ENCODE assay signal across 32 cellular contexts in genomic region chr5:115720888-115721287, GRCh38.
"Had no signal": no experiment of that assay in that cellular context is flagged by ENCODE, and none has a peak within 500 bp of the region (broad histone marks: within the 10 kb centered on the region; RNA-seq: fewer than 3 reads in every experiment).

No MANE protein-coding gene starts in this region.

- H3K9ac ChIP-seq: SK-N-SH had no signal

- ATAC-seq: activated naive CD8-positive, alpha-beta T cell treated with anti-CD3 and anti-CD28 coated beads, Interleukin-2, amount 50 U/mL, for 24 hours; left lung; pancreas; stimulated activated naive B cell treated with anti-CD40 and anti-IgM and Interleukin-4, amounts not matched to agents 10 μg/mL and 1 μg/mL and 100 μg/mL, for 72 hours had no signal

- FAIRE-seq: pancreas, TTC549 had no signal

- H3K27ac ChIP-seq: breast epithelium, colonic mucosa, heart left ventricle, left lung, pancreas, prostate gland, upper lobe of left lung, vagina, VCaP had no signal

- H3K4me1 ChIP-seq: breast epithelium, colonic mucosa, left lung, pancreas, prostate gland, upper lobe of left lung, vagina had no signal

- H3K27me3 ChIP-seq: breast epithelium, colonic mucosa, dorsolateral prefrontal cortex, heart left ventricle, left lung, pancreas, upper lobe of left lung, vagina had no signal

- H3K4me3 ChIP-seq: breast epithelium, colonic mucosa, dorsolateral prefrontal cortex, heart left ventricle, left lung, pancreas, prostate gland, smooth muscle cell, upper lobe of left lung, vagina had no signal

- H3K9me3 ChIP-seq: breast epithelium, colonic mucosa, heart left ventricle, left lung, pancreas, prostate gland, SK-N-SH, upper lobe of left lung, vagina had no signal

- H3K36me3 ChIP-seq: breast epithelium, colonic mucosa, heart left ventricle, left lung, pancreas, prostate gland, upper lobe of left lung, vagina had no signal

- H3K4me2 ChIP-seq: SK-N-SH, smooth muscle cell had no signal

- DNase-seq: activated CD4-positive, alpha-beta memory T cell treated with anti-CD3 and anti-CD28 coated beads for 36 hours; activated CD4-positive, alpha-beta T cell treated with anti-CD3 and anti-CD28 coated beads, Interleukin-2, amount 10 ng/mL, durations not matched to agents 24 days and 14 days; activated CD8-positive, alpha-beta memory T cell treated with anti-CD3 and anti-CD28 coated beads, Interleukin-2, amount 50 U/mL, for 4 hours; activated gamma-delta T cell; activated naive CD8-positive, alpha-beta T cell treated with anti-CD3 and anti-CD28 coated beads, Interleukin-2, amount 50 U/mL, for 24 hours; activated T-cell treated with anti-CD3 and anti-CD28 coated beads, Interleukin-2, amount 50 U/mL, for 1 hour; colonic mucosa; dorsolateral prefrontal cortex; effector memory CD4-positive, alpha-beta T cell; erythroblast; foreskin fibroblast; heart left ventricle; hypothalamus; immature natural killer cell; left lung; naive B cell; nephron progenitor cell; pancreas; retina; SK-N-SH; stimulated activated CD4-positive, alpha-beta T cell treated with anti-CD3 and anti-CD28 coated beads, Interleukin-1b, Interleukin-23, amount 100 ng/mL, for 48 hours; stimulated activated CD4-positive, alpha-beta T cell treated with anti-CD3 and anti-CD28 coated beads, Interleukin-4, amount 100 ng/mL, for 4 hours; stimulated activated naive B cell treated with anti-CD40 and anti-IgM and Interleukin-4, amounts not matched to agents 10 μg/mL and 1 μg/mL and 100 μg/mL, for 72 hours; SW 1271; T-helper 9 cell; upper lobe of left lung had no signal
